Comparison of ENCODE assay signal across 8 cellular contexts in genomic region chr12:6965026-6965661, GRCh38. TPM values are rescaled to one million over a fixed set of nuclear protein-coding genes. Genes with fewer than 3 reads are reported as not detected.
DNase-seq lines count a peak whose midpoint lies in the region; ATAC-seq and TF ChIP-seq lines count a peak whose summit lies in the region.

No MANE protein-coding gene starts in this region.

- peaks cover 56% of the 10 kb centered on the region for H3K4me1 ChIP-seq in CD8-positive, alpha-beta T cell (ENCODE audit: insufficient read depth, low read length)
- H3K4me1 ChIP-seq in left ventricle myocardium inferior, result peaks cover 71% of the 10 kb centered on the region

- H3K27ac Mint-ChIP-seq in CD8-positive, alpha-beta T cell, result peak overlapping the region; percentile 83

- H3K9me3 ChIP-seq in CD8-positive, alpha-beta T cell (ENCODE audit: low read length), result no peaks in the 10 kb centered on the region
- H3K9me3 ChIP-seq in left ventricle myocardium inferior (replicated peaks), result no peaks in the 10 kb centered on the region

- H3K27me3 Mint-ChIP-seq in CD8-positive, alpha-beta T cell (ENCODE audit: low read depth), result no peaks in the 10 kb centered on the region

- H3K4me3 Mint-ChIP-seq in CD8-positive, alpha-beta T cell, result no peak overlapping the region

- CTCF ChIA-PET in CD8-positive, alpha-beta T cell (lab: Charles Lee), result interaction anchor here (0.6 to 13.3 kb wide), 15 partner anchors 10 to 212 kb away, joined by 3 to 531 read pairs (median 7); partner anchors contain the start of genes C12orf57, C1RL, MLF2 and PTPN6

- peaks cover 61% of the 10 kb centered on the region for H3K36me3 Mint-ChIP-seq in CD8-positive, alpha-beta T cell

- TF ChIP-seq CTCF in CD8-positive, alpha-beta T cell (IDR thresholded peaks at IDR 0.05), result peak; percentile 78
- TF ChIP-seq CTCF in left ventricle myocardium inferior (IDR thresholded peaks at IDR 0.05; ENCODE audit: borderline replicate concordance) (peak; percentile 93), retinal pigment epithelial cell (conservative IDR thresholded peaks at IDR 0.05; ENCODE audit: low read depth, low read length) (peak; percentile 92)

- POLR2A ChIA-PET in CD8-positive, alpha-beta T cell (lab: Charles Lee), result interaction anchor here (0.5 to 13.4 kb wide), 7 partner anchors 9 to 231 kb away, joined by 3 to 642 read pairs (median 7); partner anchors contain the start of genes C12orf57, PTPN6, RNU7-1 and SPSB2

- peaks cover 44% of the 10 kb centered on the region for H3K36me3 ChIP-seq in CD8-positive, alpha-beta T cell (ENCODE audit: insufficient read depth, low read length)
- peaks cover 42% of the 10 kb centered on the region for H3K36me3 ChIP-seq in left ventricle myocardium inferior

- intact Hi-C loops in CD8-positive, alpha-beta T cell (cut with DNase I, micrococcal nuclease), result loop anchor here (1.0 kb wide), 3 partner anchors 21 to 96 kb away; partner anchors contain the start of gene C12orf57 (in 2 of the 2)
- intact Hi-C loops in left ventricle myocardium inferior (cut with micrococcal nuclease), result loop anchor here (10.0 kb wide), 1 partner anchor 50 kb away; the partner anchor contains the start of gene LPCAT3

- peak; percentile 45 for ATAC-seq in CD8-positive, alpha-beta T cell
- ATAC-seq in GM21528 (IDR thresholded peaks at IDR 0.05; ENCODE audit: low FRiP score, unreplicated experiment), result peak; percentile 41
- no peak for ATAC-seq in GM18520 (IDR thresholded peaks at IDR 0.05; ENCODE audit: unreplicated experiment)

- H3K4me3 ChIP-seq in CD8-positive, alpha-beta T cell (ENCODE audit: low read depth, low read length), result no peak overlapping the region
- H3K4me3 ChIP-seq in left ventricle myocardium inferior (no peak overlapping the region), retinal pigment epithelial cell (ENCODE audit: low read length) (no peak overlapping the region)

- H3K9me3 Mint-ChIP-seq in CD8-positive, alpha-beta T cell, result no peaks in the 10 kb centered on the region

- H3K27me3 ChIP-seq in CD8-positive, alpha-beta T cell (ENCODE audit: insufficient read depth, low read length), result no peaks in the 10 kb centered on the region
- no peaks in the 10 kb centered on the region for H3K27me3 ChIP-seq in left ventricle myocardium inferior (ENCODE audit: low read depth)

- peak; percentile 74 to 93 (median 88) for DNase-seq in CD8-positive, alpha-beta T cell
- DNase-seq in NCI-H1417 (lab: John Stamatoyannopoulos, UW), result peak; percentile 70 to 88 (median 88)
- DNase-seq in T follicular helper cell (ENCODE audit: low read depth), result peak; percentile 83
- DNase-seq in amniotic stem cell (lab: John Stamatoyannopoulos, UW), result peak; percentile 70
- DNase-seq in left ventricle myocardium inferior, result peak; percentile 87
- no peak for DNase-seq in retinal pigment epithelial cell (ENCODE audit: low read depth)

- H3K4me1 Mint-ChIP-seq in CD8-positive, alpha-beta T cell (ENCODE audit: low read depth), result peaks cover 54% of the 10 kb centered on the region

- peak overlapping the region; percentile 20 for H3K27ac ChIP-seq in CD8-positive, alpha-beta T cell (ENCODE audit: low read depth, low read length)
- peak overlapping the region; percentile 86 for H3K27ac ChIP-seq in left ventricle myocardium inferior (replicated peaks)

RNA-seq across cellular contexts. Expression of gene PHB2, which starts 5.3 kb away (rescaled TPM):
- 100 to 1,000 TPM; 145 to 148 TPM for total RNA-seq in CD8-positive, alpha-beta T cell
- total RNA-seq in left ventricle myocardium inferior, result 142 TPM

RNA-seq across cellular contexts. Expression of gene EMG1, which starts 5.6 kb away (rescaled TPM):
- total RNA-seq in CD8-positive, alpha-beta T cell, result 10 to 100 TPM; 42.8 to 43.2 TPM
- total RNA-seq in left ventricle myocardium inferior, result 44.3 TPM

RNA-seq across cellular contexts. Expression of gene PTPN6, which starts 14.0 kb away (rescaled TPM):
- 10 to 100 TPM; 63.2 to 63.9 TPM for total RNA-seq in CD8-positive, alpha-beta T cell
- total RNA-seq in left ventricle myocardium inferior, result 6.7 TPM

RNA-seq across cellular contexts. Expression of gene C12orf57, which starts 21.3 kb away (rescaled TPM):
- 100 to 1,000 TPM; 328 to 356 TPM for total RNA-seq in CD8-positive, alpha-beta T cell
- total RNA-seq in left ventricle myocardium inferior, result 227 TPM

RNA-seq across cellular contexts. Expression of gene RNU7-1, which starts 21.5 kb away (rescaled TPM):
- total RNA-seq in CD8-positive, alpha-beta T cell, result not detected
- not detected for total RNA-seq in left ventricle myocardium inferior
